Comparison of ENCODE assay signal across 14 cellular contexts in the genomic region with DNA sequence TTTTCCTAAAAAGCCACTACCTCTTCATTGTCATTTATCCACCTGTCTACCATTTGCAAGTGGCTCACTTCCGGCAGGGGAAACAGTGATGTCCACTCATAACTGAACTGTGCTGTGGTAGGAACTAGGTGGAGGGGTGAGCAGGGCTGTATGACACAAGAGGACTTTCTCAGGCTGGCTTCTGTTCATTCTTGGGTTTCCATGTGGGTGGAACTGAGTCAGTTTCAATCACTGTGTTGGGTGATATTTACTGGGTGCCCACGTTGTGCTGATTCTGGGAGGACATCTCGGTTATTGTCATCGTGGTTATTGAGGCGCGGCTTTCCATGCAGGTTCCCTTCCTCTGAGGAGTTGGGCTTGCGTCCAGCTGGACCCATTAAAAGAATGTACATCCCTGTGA. TPM values are rescaled to one million over a fixed set of nuclear protein-coding genes. Genes with fewer than 3 reads are reported as not detected.
DNase-seq lines count a peak whose midpoint lies in the region; ATAC-seq and TF ChIP-seq lines count a peak whose summit lies in the region.
"Had no signal": no experiment of that assay in that cellular context is flagged by ENCODE, and none has a peak within 500 bp of the region (broad histone marks: within the 10 kb centered on the region; RNA-seq: fewer than 3 reads in every experiment).

No MANE protein-coding gene starts in this region.

- H3K4me1 Mint-ChIP-seq in CD4-positive, alpha-beta memory T cell: peaks cover 0 to 2% (median under 1%) of the 10 kb centered on the region in 4 donors

- CTCF ChIA-PET in CD4-positive, alpha-beta memory T cell (lab: Charles Lee; ENCODE audit: partially characterized antibody): no interaction called here

- no peak for TF ChIP-seq POLR2A in Peyer's patch (IDR thresholded peaks at IDR 0.05)

- peak; percentile 16 to 45 for DNase-seq in stimulated activated CD4-positive, alpha-beta T cell treated with anti-CD3 and anti-CD28 coated beads, Interleukin-4, amount 100 ng/mL, for 4 hours
- no peak for DNase-seq in Peyer's patch
- no peak for DNase-seq in CD4-positive, alpha-beta memory T cell
- DNase-seq in SW 1271 (lab: John Stamatoyannopoulos, UW): no peak
- no peak for DNase-seq in NCI-H524 treated with DMSO at 0.1 percent for 48 hours (lab: John Stamatoyannopoulos, UW)
- DNase-seq: activated naive CD8-positive, alpha-beta T cell treated with anti-CD3 and anti-CD28 coated beads, Interleukin-2, amount 10 ng/mL, durations not matched to agents 7 days and 5 days; NCI-H1048 had no signal

- H3K4me3 Mint-ChIP-seq in CD4-positive, alpha-beta memory T cell: no peak overlapping the region
- H3K4me3 Mint-ChIP-seq: activated naive CD8-positive, alpha-beta T cell treated with anti-CD3 and anti-CD28 coated beads, Interleukin-2, amount 10 ng/mL, durations not matched to agents 7 days and 5 days had no signal

- H3K36me3 Mint-ChIP-seq in CD4-positive, alpha-beta memory T cell: no peaks in the 10 kb centered on the region

- no peaks in the 10 kb centered on the region for H3K4me1 ChIP-seq in Peyer's patch
- H3K4me1 ChIP-seq in CD4-positive, alpha-beta memory T cell (ENCODE audit: insufficient read depth, low read length): no peaks in the 10 kb centered on the region
- H3K4me1 ChIP-seq: psoas muscle, SJSA1, upper lobe of left lung had no signal

- H3K36me3 ChIP-seq in Peyer's patch: no peaks in the 10 kb centered on the region
- H3K36me3 ChIP-seq in CD4-positive, alpha-beta memory T cell (ENCODE audit: insufficient read depth, low read length): no peaks in the 10 kb centered on the region
- H3K36me3 ChIP-seq: SJSA1, upper lobe of left lung had no signal

- no peak overlapping the region for H3K4me3 ChIP-seq in Peyer's patch
- no peak overlapping the region for H3K4me3 ChIP-seq in CD4-positive, alpha-beta memory T cell (ENCODE audit: low read length in 2 of 2)
- H3K4me3 ChIP-seq: psoas muscle, SJSA1, upper lobe of left lung had no signal

- H3K27ac Mint-ChIP-seq in CD4-positive, alpha-beta memory T cell: no peak overlapping the region
- H3K27ac Mint-ChIP-seq: activated naive CD8-positive, alpha-beta T cell treated with anti-CD3 and anti-CD28 coated beads, Interleukin-2, amount 10 ng/mL, durations not matched to agents 7 days and 5 days had no signal

- H3K9me3 Mint-ChIP-seq in CD4-positive, alpha-beta memory T cell: no peaks in the 10 kb centered on the region

- no peaks in the 10 kb centered on the region for H3K9me3 ChIP-seq in Peyer's patch
- H3K9me3 ChIP-seq in CD4-positive, alpha-beta memory T cell (ENCODE audit: control insufficient read depth in 1 of 2, low read length in 2 of 2): no peaks in the 10 kb centered on the region
- H3K9me3 ChIP-seq: psoas muscle, SJSA1, upper lobe of left lung had no signal

- peaks cover 2 to 13% of the 10 kb centered on the region in 2 donors for H3K27me3 Mint-ChIP-seq in CD4-positive, alpha-beta memory T cell

- peak; percentile 88 for ATAC-seq in GM18870 (IDR thresholded peaks at IDR 0.05; ENCODE audit: unreplicated experiment)
- ATAC-seq in HG02571 (IDR thresholded peaks at IDR 0.05; ENCODE audit: unreplicated experiment): peak; percentile 83
- peak; percentile 96 to 98 for ATAC-seq in activated CD4-positive, CD25-positive, alpha-beta regulatory T cell treated with anti-CD3 and anti-CD28 coated beads, Interleukin-2, amount 50 U/mL, for 24 hours
- ATAC-seq: psoas muscle had no signal

- H3K27me3 ChIP-seq in Peyer's patch: no peaks in the 10 kb centered on the region
- no peaks in the 10 kb centered on the region for H3K27me3 ChIP-seq in CD4-positive, alpha-beta memory T cell (ENCODE audit: insufficient read depth, low read length)
- H3K27me3 ChIP-seq: upper lobe of left lung had no signal

- no peak for TF ChIP-seq CTCF in Peyer's patch (IDR thresholded peaks at IDR 0.05)

- H3K27ac ChIP-seq in Peyer's patch: no peak overlapping the region
- no peak overlapping the region for H3K27ac ChIP-seq in CD4-positive, alpha-beta memory T cell (ENCODE audit: low read depth, low read length)
- H3K27ac ChIP-seq: psoas muscle, SJSA1, upper lobe of left lung had no signal

- intact Hi-C loops in CD4-positive, alpha-beta memory T cell (cut with micrococcal nuclease): no loop called here

- POLR2A ChIA-PET in CD4-positive, alpha-beta memory T cell (lab: Charles Lee; ENCODE audit: partially characterized antibody): no interaction called here

RNA-seq across cellular contexts. Expression of gene RAMP3, which starts 38.8 kb away (rescaled TPM):
- total RNA-seq in Peyer's patch: 10 to 100 TPM in 3 of 4 donors, 1 to 10 TPM in 1; 8.6 to 89.1 (median 20.1) TPM
- total RNA-seq in CD4-positive, alpha-beta memory T cell: not detected
- 1 to 10 TPM in 1 of 2 donors, under 1 TPM in 1; 0.38 to 1.6 TPM for polyA plus RNA-seq in CD4-positive, alpha-beta memory T cell
- total RNA-seq: activated naive CD8-positive, alpha-beta T cell treated with anti-CD3 and anti-CD28 coated beads, Interleukin-2, amount 10 ng/mL, durations not matched to agents 7 days and 5 days; endothelial cell of umbilical vein; SJSA1 had no signal
- polyA plus RNA-seq: endothelial cell of umbilical vein had no signal

Comparison
In these comparisons a context has a peak if more than half of its experiments do, and no peak if none do; other contexts are left out.
1. DNase-seq: peak in stimulated activated CD4-positive, alpha-beta T cell treated with anti-CD3 and anti-CD28 coated beads, Interleukin-4, amount 100 ng/mL, for 4 hours (2 of 2); none in Peyer's patch (0 of 3), CD4-positive, alpha-beta memory T cell (0 of 5), SW 1271 (0 of 2) and NCI-H524 treated with DMSO at 0.1 percent for 48 hours (single experiment).
2. RNA of gene RAMP3, which starts 38.8 kb away (total RNA-seq): 8.6 to 89.1 TPM in Peyer's patch; not detected in CD4-positive, alpha-beta memory T cell; every median in the first group is over 4 times any median in the second.
3. Peak in every context shown above with its lines, with median percentiles within 50 percentile points of each other: ATAC-seq.